1 cellular context compared by ENCODE assay signal in the genomic region with DNA sequence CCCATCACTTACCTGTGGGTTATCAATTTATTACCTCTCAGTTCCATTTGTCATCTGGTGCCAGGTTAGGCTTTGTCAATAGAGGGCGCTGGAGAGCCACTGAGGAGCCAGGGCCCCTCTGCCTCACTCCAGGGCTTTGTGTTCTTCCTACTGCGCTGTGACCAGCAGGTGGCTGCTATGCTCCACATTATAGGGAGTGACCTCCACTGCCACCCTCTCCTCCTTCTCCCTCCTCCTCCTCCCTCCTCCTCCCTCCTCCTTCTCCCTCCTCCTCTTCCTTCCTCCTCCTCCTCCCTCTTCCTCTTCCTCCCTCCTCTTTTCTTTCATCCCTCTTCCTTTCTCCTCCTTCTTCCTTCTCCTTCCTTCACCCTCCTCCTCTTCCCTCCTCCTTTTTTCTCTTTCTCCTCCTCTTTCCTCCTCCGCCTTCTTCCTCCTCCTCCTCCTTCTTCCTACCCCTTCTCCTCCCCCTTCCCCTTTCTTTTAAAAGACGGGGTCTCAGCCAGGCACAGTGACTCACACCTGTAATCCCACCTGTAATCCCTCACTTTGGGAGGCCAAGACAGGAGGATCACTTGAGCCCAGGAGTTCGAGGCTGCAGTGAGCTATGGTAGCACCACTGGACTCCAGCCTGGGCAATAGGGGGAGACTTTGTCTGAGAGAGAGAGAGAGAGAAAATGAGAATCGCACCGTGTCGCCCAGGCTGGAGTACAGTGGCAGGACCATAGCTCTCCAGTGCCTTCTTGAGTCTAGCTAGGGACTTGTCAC.
A peak's percentile ranks its signal among the peaks of the same experiment; 100 is the strongest.
TF ChIP-seq lines count a peak whose summit lies in the region.

No MANE protein-coding gene starts in this region.

TF ChIP-seq in IMR-90, 13 proteins besides CTCF, POLR2A, EP300 and RAD21:
- TF ChIP-seq MAZ (IDR thresholded peaks at IDR 0.05; ENCODE audit: borderline replicate concordance, low read depth, low read length) (peak; percentile 81; the same call in 1 of the 2 replicates), SMC3 (IDR thresholded peaks at IDR 0.05; ENCODE audit: low read depth, low read length) (peak; percentile 85), BHLHE40 (IDR thresholded peaks at IDR 0.05; ENCODE audit: low read depth, low read length) (no peak)
